ENCODE assay signal across 36 cellular contexts in the genomic region with DNA sequence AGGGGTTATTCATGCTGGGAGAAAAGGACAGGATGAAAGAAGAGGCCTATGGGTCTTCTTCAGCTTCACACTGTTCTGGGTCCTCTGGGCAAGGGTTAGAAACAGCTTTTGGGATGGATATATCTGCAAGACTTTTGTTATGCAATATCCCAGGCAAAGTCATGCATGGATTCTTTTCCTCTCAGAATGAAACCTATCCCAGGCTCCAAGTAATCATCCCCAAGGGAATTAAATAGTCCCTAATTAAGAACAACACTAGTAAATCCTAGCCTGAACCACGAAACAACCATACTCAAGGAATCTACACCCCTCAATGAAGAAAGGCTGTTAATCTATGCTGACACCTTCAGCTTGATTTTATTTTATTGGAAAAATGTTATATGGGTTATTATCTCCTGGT.
"Had no signal": no experiment of that assay in that cellular context is flagged by ENCODE, and none has a peak within 500 bp of the region (broad histone marks: within the 10 kb centered on the region; RNA-seq: fewer than 3 reads in every experiment).

No MANE protein-coding gene starts in this region.

- H3K4me1 ChIP-seq: adrenal gland, breast epithelium, colonic mucosa had no signal

- H3K4me3 Mint-ChIP-seq: activated B cell treated with CpG ODN at 0.5 μM for 24 hours; activated CD8-positive, alpha-beta memory T cell treated with anti-CD3 and anti-CD28 coated beads, Interleukin-2, amount 10 ng/mL, durations not matched to agents 7 days and 5 days; activated CD8-positive, alpha-beta T cell treated with anti-CD3 and anti-CD28 coated beads for 36 hours; activated naive CD4-positive, alpha-beta T cell treated with anti-CD3 and anti-CD28 coated beads for 36 hours; activated naive CD4-positive, alpha-beta T cell treated with anti-CD3 and anti-CD28 coated beads, Interleukin-2, amount 50 U/mL, for 24 hours; activated naive CD8-positive, alpha-beta T cell treated with anti-CD3 and anti-CD28 coated beads for 36 hours; activated naive CD8-positive, alpha-beta T cell treated with anti-CD3 and anti-CD28 coated beads, Interleukin-2, amount 50 U/mL, for 24 hours; activated T-helper 1 cell treated with anti-CD3 and anti-CD28 coated beads, Interleukin-12 subunit alpha, Interleukin-12 subunit beta, Interleukin-2, Interleukin-4 antibody, amounts not matched to agents 30 ng/mL and 10 ng/mL and 1 ng/mL, durations not matched to agents 14 hours and 24 hours and 36 hours; brain; endodermal cell; T-helper 17 cell; T-helper 2 cell treated with Interferon-gamma antibody and Interleukin-4, amounts not matched to agents 5 μg/mL and 100 μg/mL, for 36 hours had no signal

- H3K4me3 ChIP-seq: adrenal gland, breast epithelium, cardiac muscle cell, colonic mucosa, gastroesophageal sphincter had no signal

- H3K27ac ChIP-seq: adrenal gland, breast epithelium, cardiac muscle cell, colonic mucosa, WERI-Rb-1 had no signal

- H3K9me3 Mint-ChIP-seq: activated naive CD4-positive, alpha-beta T cell treated with anti-CD3 and anti-CD28 coated beads, Interleukin-2, amount 50 U/mL, for 24 hours had no signal

- H3K4me1 Mint-ChIP-seq: activated B cell treated with CpG ODN at 0.5 μM for 24 hours; activated CD8-positive, alpha-beta memory T cell treated with anti-CD3 and anti-CD28 coated beads, Interleukin-2, amount 10 ng/mL, durations not matched to agents 7 days and 5 days; activated naive CD4-positive, alpha-beta T cell treated with anti-CD3 and anti-CD28 coated beads, Interleukin-2, amount 50 U/mL, for 24 hours; activated naive CD8-positive, alpha-beta T cell treated with anti-CD3 and anti-CD28 coated beads for 36 hours; activated naive CD8-positive, alpha-beta T cell treated with anti-CD3 and anti-CD28 coated beads, Interleukin-2, amount 50 U/mL, for 24 hours; brain; endodermal cell; T-helper 17 cell had no signal

- ATAC-seq: activated CD4-positive, CD25-positive, alpha-beta regulatory T cell treated with anti-CD3 and anti-CD28 coated beads, Interleukin-2, amount 50 U/mL, for 24 hours; activated CD8-positive, alpha-beta memory T cell treated with anti-CD3 and anti-CD28 coated beads, Interleukin-2, amount 10 ng/mL, durations not matched to agents 7 days and 5 days; activated CD8-positive, alpha-beta T cell treated with anti-CD3 and anti-CD28 coated beads for 36 hours; activated naive CD8-positive, alpha-beta T cell treated with anti-CD3 and anti-CD28 coated beads, Interleukin-2, amount 50 U/mL, for 24 hours; esophagus mucosa; gastroesophageal sphincter; T-helper 17 cell had no signal

- H3K27ac Mint-ChIP-seq: activated B cell treated with CpG ODN at 0.5 μM for 24 hours; activated CD8-positive, alpha-beta memory T cell treated with anti-CD3 and anti-CD28 coated beads, Interleukin-2, amount 10 ng/mL, durations not matched to agents 7 days and 5 days; activated CD8-positive, alpha-beta T cell treated with anti-CD3 and anti-CD28 coated beads for 36 hours; activated naive CD4-positive, alpha-beta T cell treated with anti-CD3 and anti-CD28 coated beads for 36 hours; activated naive CD4-positive, alpha-beta T cell treated with anti-CD3 and anti-CD28 coated beads, Interleukin-2, amount 50 U/mL, for 24 hours; activated naive CD8-positive, alpha-beta T cell treated with anti-CD3 and anti-CD28 coated beads for 36 hours; activated naive CD8-positive, alpha-beta T cell treated with anti-CD3 and anti-CD28 coated beads, Interleukin-2, amount 50 U/mL, for 24 hours; activated T-helper 1 cell treated with anti-CD3 and anti-CD28 coated beads, Interleukin-12 subunit alpha, Interleukin-12 subunit beta, Interleukin-2, Interleukin-4 antibody, amounts not matched to agents 30 ng/mL and 10 ng/mL and 1 ng/mL, durations not matched to agents 14 hours and 24 hours and 36 hours; activated T-helper 2 cell treated with anti-CD3 and anti-CD28 coated beads, Interferon-gamma antibody, Interleukin-2, Interleukin-4, amounts not matched to agents 10 μg/mL and 5 μg/mL and 100 μg/mL, durations not matched to agents 14 hours and 24 hours and 36 hours; brain; endodermal cell; T-helper 17 cell; T-helper 2 cell treated with Interferon-gamma antibody and Interleukin-4, amounts not matched to agents 5 μg/mL and 100 μg/mL, for 36 hours had no signal

- DNase-seq: activated B cell treated with CpG ODN at 0.5 μM for 24 hours; activated CD4-positive, alpha-beta T cell treated with anti-CD3 and anti-CD28 coated beads for 48 hours; activated CD4-positive, alpha-beta T cell treated with anti-CD3 and anti-CD28 coated beads, Interleukin-2, amount 50 U/mL, for 1 hour; activated CD4-positive, alpha-beta T cell treated with anti-CD3 and anti-CD28 coated beads, Interleukin-2, amount 50 U/mL, for 48 hours; activated CD8-positive, alpha-beta memory T cell treated with anti-CD3 and anti-CD28 coated beads, Interleukin-2, amount 10 ng/mL, durations not matched to agents 7 days and 5 days; activated CD8-positive, alpha-beta memory T cell treated with anti-CD3 and anti-CD28 coated beads, Interleukin-2, amount 50 U/mL, for 4 hours; activated CD8-positive, alpha-beta T cell treated with anti-CD3 and anti-CD28 coated beads for 36 hours; activated effector memory CD4-positive, alpha-beta T cell treated with anti-CD3 and anti-CD28 coated beads, Interleukin-2, amount 50 U/mL, for 16 hours; activated naive CD4-positive, alpha-beta T cell treated with anti-CD3 and anti-CD28 coated beads for 36 hours; activated naive CD8-positive, alpha-beta T cell treated with anti-CD3 and anti-CD28 coated beads for 36 hours; activated naive CD8-positive, alpha-beta T cell treated with anti-CD3 and anti-CD28 coated beads, Interleukin-2, amount 50 U/mL, for 24 hours; activated T-cell treated with anti-CD3 and anti-CD28 coated beads, Interleukin-2, amount 50 U/mL, for 1 hour; activated T-cell treated with anti-CD3 and anti-CD28 coated beads, Interleukin-2, amount 50 U/mL, for 48 hours; adrenal gland; amygdala; aorta; central memory CD4-positive, alpha-beta T cell; cerebellar nuclear complex; colonic mucosa; effector CD8-positive, alpha-beta T cell; endodermal cell; foreskin melanocyte; T-helper 1 cell; T-helper 17 cell; T1000; WERI-Rb-1 had no signal

- H3K36me3 ChIP-seq: adrenal gland, breast epithelium, cardiac muscle cell, colonic mucosa, gastroesophageal sphincter, WERI-Rb-1 had no signal

- H3K9me3 ChIP-seq: adrenal gland, breast epithelium, colonic mucosa, gastroesophageal sphincter had no signal

- H3K27me3 Mint-ChIP-seq: activated B cell treated with CpG ODN at 0.5 μM for 24 hours; activated CD8-positive, alpha-beta memory T cell treated with anti-CD3 and anti-CD28 coated beads, Interleukin-2, amount 10 ng/mL, durations not matched to agents 7 days and 5 days; activated CD8-positive, alpha-beta T cell treated with anti-CD3 and anti-CD28 coated beads for 36 hours; activated naive CD4-positive, alpha-beta T cell treated with anti-CD3 and anti-CD28 coated beads, Interleukin-2, amount 50 U/mL, for 24 hours; activated naive CD8-positive, alpha-beta T cell treated with anti-CD3 and anti-CD28 coated beads for 36 hours; activated naive CD8-positive, alpha-beta T cell treated with anti-CD3 and anti-CD28 coated beads, Interleukin-2, amount 50 U/mL, for 24 hours; brain; T-helper 17 cell had no signal

- H3K27me3 ChIP-seq: adrenal gland, breast epithelium, cardiac muscle cell, colonic mucosa, gastroesophageal sphincter had no signal

- H3K36me3 Mint-ChIP-seq: activated CD8-positive, alpha-beta memory T cell treated with anti-CD3 and anti-CD28 coated beads, Interleukin-2, amount 10 ng/mL, durations not matched to agents 7 days and 5 days; activated naive CD4-positive, alpha-beta T cell treated with anti-CD3 and anti-CD28 coated beads, Interleukin-2, amount 50 U/mL, for 24 hours; activated naive CD8-positive, alpha-beta T cell treated with anti-CD3 and anti-CD28 coated beads for 36 hours; brain had no signal
